In genomic region chr4:64359496-64359895, GRCh38 we compare ENCODE assay signal across 30 cellular contexts. TPM values are rescaled to one million over a fixed set of nuclear protein-coding genes. Genes with fewer than 3 reads are reported as not detected.
A peak's percentile ranks its signal among the peaks of the same experiment; 100 is the strongest.
DNase-seq lines count a peak whose midpoint lies in the region; ATAC-seq and TF ChIP-seq lines count a peak whose summit lies in the region.
"Had no signal": no experiment of that assay in that cellular context is flagged by ENCODE, and none has a peak within 500 bp of the region (broad histone marks: within the 10 kb centered on the region; RNA-seq: fewer than 3 reads in every experiment).

No MANE protein-coding gene starts in this region.

- no peaks in the 10 kb centered on the region for H3K79me2 ChIP-seq in SK-N-SH (ENCODE audit: insufficient read depth)

- CTCF ChIA-PET in SK-N-SH (lab: Yijun Ruan, JAX), result no interaction called here
- CTCF ChIA-PET in HEK293T (lab: Yijun Ruan, JAX), result no interaction called here

- no peaks in the 10 kb centered on the region for H4K20me1 ChIP-seq in SK-N-SH (ENCODE audit: insufficient read depth)
- H4K20me1 ChIP-seq: BLaER1 had no signal

- no peaks in the 10 kb centered on the region for H3K9me2 ChIP-seq in SK-N-SH

- no peaks in the 10 kb centered on the region for H3K36me3 ChIP-seq in SK-N-SH (replicated peaks in 1 of 2; ENCODE audit: control insufficient read depth in 1 of 2, insufficient read depth in 2 of 2, low read length in 1 of 2)
- H3K36me3 ChIP-seq in ascending aorta, result no peaks in the 10 kb centered on the region
- H3K36me3 ChIP-seq: BE2C, BLaER1 had no signal

- H3K27ac ChIP-seq in SK-N-SH (ENCODE audit: low read depth in 2 of 2, low read length in 1 of 2), result no peak overlapping the region
- H3K27ac ChIP-seq in ascending aorta, result no peak overlapping the region
- H3K27ac ChIP-seq: BLaER1 had no signal

- intact Hi-C loops in ascending aorta (cut with DNase I), result no loop called here

- POLR2A ChIA-PET in SK-N-SH (lab: Yijun Ruan, JAX), result no interaction called here
- POLR2A ChIA-PET in HEK293T (lab: Yijun Ruan, JAX), result no interaction called here

- no peak overlapping the region for H2AFZ ChIP-seq in SK-N-SH (ENCODE audit: low read depth)

- H3K4me2 ChIP-seq in SK-N-SH, result no peak overlapping the region
- H3K4me2 ChIP-seq: BLaER1 had no signal

- H3K27me3 ChIP-seq in SK-N-SH (ENCODE audit: insufficient read depth) (no peaks in the 10 kb centered on the region), ascending aorta (no peaks in the 10 kb centered on the region)
- H3K27me3 ChIP-seq: BE2C, BLaER1 had no signal

- H3F3A ChIP-seq in SK-N-SH (replicated peaks; ENCODE audit: insufficient read depth), result no peaks in the 10 kb centered on the region

- 11% methylated on average over 2 of the region's 2 CpGs for WGBS in SK-N-SH (ENCODE audit: low lambda C conversion rate)

- H3K4me3 ChIP-seq in SK-N-SH (ENCODE audit: low read depth in 2 of 2, low read length in 1 of 2) (no peak overlapping the region), ascending aorta (no peak overlapping the region)
- H3K4me3 ChIP-seq: BLaER1, GM12878 had no signal

- TF ChIP-seq RAD21 in SK-N-SH (IDR thresholded peaks at IDR 0.05; ENCODE audit: low read length), result no peak

- no peak for TF ChIP-seq EP300 in SK-N-SH (IDR thresholded peaks at IDR 0.05; ENCODE audit: borderline replicate concordance in 1 of 2, low read depth in 1 of 2, low read length in 1 of 2)

- H3K4me1 ChIP-seq in SK-N-SH (ENCODE audit: control insufficient read depth in 1 of 2, insufficient read depth in 2 of 2, low read depth in 1 of 2, low read length in 1 of 2) (no peaks in the 10 kb centered on the region), ascending aorta (no peaks in the 10 kb centered on the region)
- H3K4me1 ChIP-seq: BE2C, BLaER1 had no signal

- no peak for TF ChIP-seq CTCF in SK-N-SH (IDR thresholded peaks at IDR 0.05)
- TF ChIP-seq CTCF in ascending aorta (IDR thresholded peaks at IDR 0.05), result no peak

- H3K9me3 ChIP-seq in SK-N-SH (no peaks in the 10 kb centered on the region), ascending aorta (no peaks in the 10 kb centered on the region)
- H3K9me3 ChIP-seq: BE2C, BLaER1 had no signal

- DNase-seq in SK-N-SH, result no peak
- no peak for DNase-seq in HEK293T (ENCODE audit: extremely low spot score)
- DNase-seq in NCI-H1417 (lab: John Stamatoyannopoulos, UW), result peak in 2 of 3 experiments; percentile 38 to 92
- peak; percentile 29 for DNase-seq in SK-N-DZ (ENCODE audit: low spot score)
- DNase-seq in ascending aorta (ENCODE audit: low spot score in 2 of 2), result no peak
- DNase-seq in RPMI8226, result no peak
- DNase-seq: 8988T; ACHN; BE2C; C1 segment of cervical spinal cord; CD4-positive, alpha-beta memory T cell; CD4-positive, CD25-positive, alpha-beta regulatory T cell; CD8-positive, alpha-beta memory T cell; COR-L47; DMS 273 treated with DMSO at 0.1 percent for 48 hours; DMS153; DMS53; DMS79; DND-41; EL; GDM1 had no signal

- ATAC-seq in SK-N-SH treated with all-trans-retinoic acid at 6 μM for 48 hours (no peak), HG03095 (IDR thresholded peaks at IDR 0.05; ENCODE audit: unreplicated experiment) (no peak)
- ATAC-seq: GM12878 had no signal

- no peak overlapping the region for H3K9ac ChIP-seq in SK-N-SH
- H3K9ac ChIP-seq: BLaER1 had no signal

TF ChIP-seq in SK-N-SH, 30 proteins besides CTCF, POLR2A, EP300 and RAD21:
- TF ChIP-seq TCF12 (IDR thresholded peaks at IDR 0.05) (peak; percentile 30; the same call in 1 of the 2 replicates), GATA2 (CRISPR knock-in tag; IDR thresholded peaks at IDR 0.05) (no peak)

TF ChIP-seq in SK-N-SH treated with all-trans-retinoic acid at 6 μM for 48 hours, 23 proteins besides CTCF, POLR2A, EP300 and RAD21:
- TF ChIP-seq CREB5 (CRISPR knock-in tag; IDR thresholded peaks at IDR 0.05; ENCODE audit: low read depth) (no peak), ESRRG (CRISPR knock-in tag; IDR thresholded peaks at IDR 0.05) (no peak), TOX (CRISPR knock-in tag; IDR thresholded peaks at IDR 0.05; ENCODE audit: borderline replicate concordance) (no peak), CSRNP3 (CRISPR knock-in tag; IDR thresholded peaks at IDR 0.05) (no peak), ZNF70 (CRISPR knock-in tag; IDR thresholded peaks at IDR 0.05) (no peak)

TF ChIP-seq in HEK293T, 16 proteins besides CTCF, POLR2A, EP300 and RAD21:
- TF ChIP-seq CTBP1 (IDR thresholded peaks at IDR 0.05; ENCODE audit: borderline replicate concordance), result peak; percentile 52; the same call in 1 of the 2 replicates
- TF ChIP-seq ELF4 (IDR thresholded peaks at IDR 0.05), result no peak
- no peak for TF ChIP-seq HDGF (IDR thresholded peaks at IDR 0.05; ENCODE audit: borderline replicate concordance)
- TF ChIP-seq PKNOX1 (IDR thresholded peaks at IDR 0.05), result peak; percentile 94
- peak; percentile 65; the same call in 1 of the 2 replicates for TF ChIP-seq FOXA1 (IDR thresholded peaks at IDR 0.05)

RNA-seq across cellular contexts. Expression of gene TECRL, which starts 49.8 kb away (rescaled TPM):
- polyA plus RNA-seq in SK-N-SH (2012; rRNA removed), result not detected in 2 replicates
- polyA plus RNA-seq in SK-N-SH (2012; cell fraction: cytosol; rRNA removed), result not detected in 2 replicates
- not detected in 2 replicates for polyA plus RNA-seq in SK-N-SH (2012; cell fraction: nucleus; rRNA removed)
- not detected in 2 replicates for polyA plus RNA-seq in SK-N-DZ (2014; cell fraction: cytosol; rRNA removed)
- polyA plus RNA-seq in SK-N-DZ (2014; cell fraction: nucleus; rRNA removed), result not detected in 2 replicates
- total RNA-seq in ascending aorta, result not detected
- total RNA-seq: A673; CD4-positive, alpha-beta memory T cell; CD4-positive, CD25-positive, alpha-beta regulatory T cell; CD8-positive, alpha-beta memory T cell; Daoy; G401; GM12878 had no signal
- polyA plus RNA-seq: AG04450; CD14-positive monocyte; CD4-positive, alpha-beta memory T cell; CD4-positive, CD25-positive, alpha-beta regulatory T cell; CD8-positive, alpha-beta memory T cell had no signal

Comparison
In these comparisons a context has a peak if more than half of its experiments do, and no peak if none do; other contexts are left out.
1. DNase-seq: peak in NCI-H1417 (2 of 3) and SK-N-DZ (single experiment); none in SK-N-SH (single experiment), HEK293T (single experiment), ascending aorta (0 of 2) and RPMI8226 (single experiment).